In genomic region chr11:133966924-133967598, GRCh38 we compare ENCODE assay signal across 9 cellular contexts. TPM values are rescaled to one million over a fixed set of nuclear protein-coding genes. Genes with fewer than 3 reads are reported as not detected.
DNase-seq lines count a peak whose midpoint lies in the region; ATAC-seq, FAIRE-seq and TF ChIP-seq lines count a peak whose summit lies in the region.
"Had no signal": no experiment of that assay in that cellular context is flagged by ENCODE, and none has a peak within 500 bp of the region (broad histone marks: within the 10 kb centered on the region; RNA-seq: fewer than 3 reads in every experiment).

No MANE protein-coding gene starts in this region.

- H3K4me1 Mint-ChIP-seq in activated B cell treated with CpG ODN at 0.5 μM for 24 hours, result no peaks in the 10 kb centered on the region
- H3K4me1 Mint-ChIP-seq in nephron progenitor cell, result peaks cover 18% of the 10 kb centered on the region

- H3K4me1 ChIP-seq in thymus (ENCODE audit: control insufficient read depth, insufficient read depth, low read length), result peaks cover 2% of the 10 kb centered on the region

- intact Hi-C loops in activated B cell treated with CpG ODN at 0.5 μM for 24 hours (cut with micrococcal nuclease), result no loop called here

- no peaks in the 10 kb centered on the region for H3K36me3 ChIP-seq in bronchial epithelial cell (ENCODE audit: control insufficient read depth, insufficient read depth, low read length)
- no peaks in the 10 kb centered on the region for H3K36me3 ChIP-seq in thymus (ENCODE audit: control insufficient read depth, insufficient read depth)
- H3K36me3 ChIP-seq: HAP-1 had no signal

- no peak for ATAC-seq in activated B cell treated with CpG ODN at 0.5 μM for 24 hours (ENCODE audit: low read depth)

- peaks cover 43% of the 10 kb centered on the region for H3K27me3 Mint-ChIP-seq in activated B cell treated with CpG ODN at 0.5 μM for 24 hours
- peaks cover 91% of the 10 kb centered on the region for H3K27me3 Mint-ChIP-seq in nephron progenitor cell (ENCODE audit: low read depth, poor library complexity)

- DNase-seq in ELF-1 (ENCODE audit: low read depth, low spot score), result peak; percentile 69
- DNase-seq in activated B cell treated with CpG ODN at 0.5 μM for 24 hours, result no peak
- DNase-seq in bronchial epithelial cell (ENCODE audit: low read depth), result no peak
- peak; percentile 63 for DNase-seq in nephron progenitor cell
- DNase-seq in coronary artery (ENCODE audit: low spot score), result no peak
- no peak for DNase-seq in islet precursor cell
- DNase-seq in superior temporal gyrus (ENCODE audit: extremely low spot score), result no peak

- H3K27ac ChIP-seq in thymus (ENCODE audit: low read depth), result no peak overlapping the region
- no peak overlapping the region for H3K27ac ChIP-seq in coronary artery

- no peaks in the 10 kb centered on the region for H3K27me3 ChIP-seq in bronchial epithelial cell (ENCODE audit: control insufficient read depth, insufficient read depth, low read length)
- peaks cover 5% of the 10 kb centered on the region for H3K27me3 ChIP-seq in thymus (ENCODE audit: control insufficient read depth, insufficient read depth)

- H3K9me3 Mint-ChIP-seq in activated B cell treated with CpG ODN at 0.5 μM for 24 hours, result no peaks in the 10 kb centered on the region
- no peaks in the 10 kb centered on the region for H3K9me3 Mint-ChIP-seq in nephron progenitor cell

- H3K36me3 Mint-ChIP-seq in activated B cell treated with CpG ODN at 0.5 μM for 24 hours (ENCODE audit: low read depth), result no peaks in the 10 kb centered on the region
- no peaks in the 10 kb centered on the region for H3K36me3 Mint-ChIP-seq in nephron progenitor cell (ENCODE audit: low read depth)

- peak; percentile 81 for FAIRE-seq in bronchial epithelial cell (lab: Jason Lieb, UNC)

- peak overlapping the region; percentile 26 for H3K4me3 Mint-ChIP-seq in activated B cell treated with CpG ODN at 0.5 μM for 24 hours
- no peak overlapping the region for H3K4me3 Mint-ChIP-seq in nephron progenitor cell

- 40% methylated on average over 43 of the region's 43 CpGs for WGBS in thymus

- TF ChIP-seq CTCF in activated B cell treated with CpG ODN at 0.5 μM for 24 hours (IDR thresholded peaks at IDR 0.05) (no peak), bronchial epithelial cell (IDR thresholded peaks at IDR 0.05; ENCODE audit: insufficient read depth, low read length, severe bottlenecking) (peak; percentile 5), nephron progenitor cell (IDR thresholded peaks at IDR 0.05) (peak; percentile 24), coronary artery (IDR thresholded peaks at IDR 0.05) (no peak)

- no peak overlapping the region for H3K27ac Mint-ChIP-seq in activated B cell treated with CpG ODN at 0.5 μM for 24 hours
- H3K27ac Mint-ChIP-seq in nephron progenitor cell, result no peak overlapping the region

- H3K9me3 ChIP-seq in thymus (ENCODE audit: control insufficient read depth), result no peaks in the 10 kb centered on the region
- H3K9me3 ChIP-seq: HAP-1 had no signal

- POLR2A ChIA-PET in activated B cell treated with CpG ODN at 0.5 μM for 24 hours (lab: Charles Lee), result no interaction called here

- no peak overlapping the region for H3K4me3 ChIP-seq in bronchial epithelial cell (ENCODE audit: low read depth, low read length)
- peak overlapping the region; percentile 11 for H3K4me3 ChIP-seq in thymus (ENCODE audit: low read length)
- no peak overlapping the region for H3K4me3 ChIP-seq in coronary artery
- H3K4me3 ChIP-seq: HAP-1 had no signal

- CTCF ChIA-PET in activated B cell treated with CpG ODN at 0.5 μM for 24 hours (lab: Charles Lee), result no interaction called here

RNA-seq across cellular contexts. Expression of gene IGSF9B, which starts 10.3 kb away (rescaled TPM):
- 0.83 and 2.0 TPM in 2 replicates for total RNA-seq in activated B cell treated with CpG ODN at 0.5 μM for 24 hours
- total RNA-seq in bronchial epithelial cell, result under 0.01 and 0.38 TPM in 2 replicates
- 1.6 TPM for polyA plus RNA-seq in thymus

Comparison
In these comparisons a context has a peak if more than half of its experiments do, and no peak if none do; other contexts are left out.
1. DNase-seq: peak in ELF-1 (single experiment) and nephron progenitor cell (single experiment); none in activated B cell treated with CpG ODN at 0.5 μM for 24 hours (single experiment), bronchial epithelial cell (single experiment), coronary artery (single experiment), islet precursor cell (single experiment) and superior temporal gyrus (single experiment).
2. CTCF ChIP-seq: peak in bronchial epithelial cell (single experiment) and nephron progenitor cell (single experiment); none in activated B cell treated with CpG ODN at 0.5 μM for 24 hours (single experiment) and coronary artery (single experiment).